In the genomic region with DNA sequence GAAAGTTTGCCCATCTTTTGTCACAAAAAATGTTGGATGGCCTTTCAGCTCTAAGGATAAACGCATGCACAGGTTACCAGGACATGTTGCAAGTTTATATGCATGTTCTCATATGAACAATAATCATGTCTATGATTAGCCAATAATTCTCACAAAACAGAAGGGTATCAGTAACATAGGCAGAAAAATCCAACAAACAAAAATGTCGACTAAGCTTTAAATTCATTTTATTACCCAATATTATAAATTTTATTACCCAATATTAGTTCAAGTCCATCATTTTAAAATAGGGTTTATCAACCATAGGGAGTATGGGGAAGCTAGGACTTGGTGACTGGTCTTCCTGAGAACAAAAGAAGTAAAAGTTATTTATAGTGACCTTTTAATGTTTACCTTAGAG, we compare ENCODE assay signal across 18 cellular contexts.
DNase-seq lines count a peak whose midpoint lies in the region; ATAC-seq, FAIRE-seq and TF ChIP-seq lines count a peak whose summit lies in the region.
"Had no signal": no experiment of that assay in that cellular context is flagged by ENCODE, and none has a peak within 500 bp of the region (broad histone marks: within the 10 kb centered on the region; RNA-seq: fewer than 3 reads in every experiment).

No MANE protein-coding gene starts in this region.

- peaks cover 2% of the 10 kb centered on the region for H3K4me1 Mint-ChIP-seq in neural progenitor cell

- H2AFZ ChIP-seq in K562 (ENCODE audit: low read depth, low read length) (no peak overlapping the region), neural progenitor cell (replicated peaks) (no peak overlapping the region)

- H3K4me3 Mint-ChIP-seq in neural progenitor cell: no peak overlapping the region
- H3K4me3 Mint-ChIP-seq: CD8-positive, alpha-beta T cell had no signal

- H3K9me3 Mint-ChIP-seq in neural progenitor cell: no peaks in the 10 kb centered on the region
- H3K9me3 Mint-ChIP-seq: CD8-positive, alpha-beta T cell had no signal

- no TSS peak for BruUV-seq in K562 (replicated peaks; lab: Mats Ljungman, UMichigan)

- H3K4me1 ChIP-seq in A549: no peaks in the 10 kb centered on the region
- peaks cover 26% of the 10 kb centered on the region for H3K4me1 ChIP-seq in HUES48 (ENCODE audit: control insufficient read depth, insufficient read depth, low read length)
- H3K4me1 ChIP-seq in K562 (replicated peaks in 1 of 2; ENCODE audit: control insufficient read depth in 2 of 2, insufficient read depth in 2 of 2, low read length in 2 of 2): no peaks in the 10 kb centered on the region
- H3K4me1 ChIP-seq in neural progenitor cell: peaks cover 17% of the 10 kb centered on the region

- H3K4me2 ChIP-seq in A549 (no peak overlapping the region), K562 (ENCODE audit: insufficient read depth, low read length) (no peak overlapping the region), neural progenitor cell (peak overlapping the region; percentile 16)

- H3K9me3 ChIP-seq in A549 (no peaks in the 10 kb centered on the region), HUES48 (ENCODE audit: control insufficient read depth, insufficient read depth, low read length) (no peaks in the 10 kb centered on the region), K562 (replicated peaks; ENCODE audit: control insufficient read depth, insufficient read depth, low read depth, low read length) (no peaks in the 10 kb centered on the region), neural progenitor cell (ENCODE audit: low read depth) (no peaks in the 10 kb centered on the region)
- H3K9me3 ChIP-seq: Caco-2 had no signal

- FAIRE-seq in A549 (lab: Jason Lieb, UNC) (no peak), K562 (lab: Jason Lieb, UNC) (no peak)
- FAIRE-seq: G401.6, GM12878, GM19239 had no signal

- intact Hi-C loops in K562 (cut with micrococcal nuclease): no loop called here

- ATAC-seq in A549: no peak
- ATAC-seq in K562: no peak
- ATAC-seq: CD8-positive, alpha-beta T cell; GM12878 had no signal

- TF ChIP-seq EP300 in A549 (IDR thresholded peaks at IDR 0.05): no peak
- TF ChIP-seq EP300 in K562 (IDR thresholded peaks at IDR 0.05; ENCODE audit: low read length): no peak

- H3K27me3 Mint-ChIP-seq in neural progenitor cell (ENCODE audit: insufficient read depth, low read depth): peaks cover 2% of the 10 kb centered on the region

- no peak for TF ChIP-seq RAD21 in A549 (conservative IDR thresholded peaks at IDR 0.05 in 1 of 2, IDR thresholded peaks at IDR 0.05 in 1 of 2)
- TF ChIP-seq RAD21 in K562 (CRISPR knock-in tag; conservative IDR thresholded peaks at IDR 0.05 in 1 of 2, IDR thresholded peaks at IDR 0.05 in 1 of 2): no peak

- H3F3A ChIP-seq in neural progenitor cell (ENCODE audit: low read depth): no peaks in the 10 kb centered on the region

- H3K4me3 ChIP-seq in A549 (no peak overlapping the region), HUES48 (ENCODE audit: low read depth, low read length) (peak overlapping the region; percentile 0; the same call in 1 of the 2 replicates), K562 (no peak overlapping the region), neural progenitor cell (no peak overlapping the region)
- H3K4me3 ChIP-seq: GM12878 had no signal

- H3K27ac Mint-ChIP-seq in neural progenitor cell: no peak overlapping the region
- H3K27ac Mint-ChIP-seq: CD8-positive, alpha-beta T cell had no signal

- in situ Hi-C loops in K562 (cut with MboI): no loop called here

- no peaks in the 10 kb centered on the region for H3K9me1 ChIP-seq in K562 (ENCODE audit: control insufficient read depth, insufficient read depth, low read length)

- POLR2A ChIA-PET in A549 (lab: Yijun Ruan, JAX) (no interaction called here), K562 (lab: Yijun Ruan, JAX) (interaction anchor here (0.6 to 0.8 kb wide), 2 partner anchors 9 to 513 kb away, joined by 4 read pairs; no protein-coding TSS in a partner anchor)

- DNase-seq in A549 (ENCODE audit: low read depth in 1 of 2, low spot score in 1 of 2): no peak
- no peak for DNase-seq in K562 (ENCODE audit: extremely low read depth in 1 of 4, low spot score in 3 of 4)
- no peak for DNase-seq in neural progenitor cell (ENCODE audit: low spot score)
- no peak for DNase-seq in activated effector memory CD4-positive, alpha-beta T cell treated with anti-CD3 and anti-CD28 coated beads, Interleukin-2, amount 50 U/mL, for 16 hours
- DNase-seq in T-helper 9 cell: no peak
- DNase-seq in pons (ENCODE audit: low spot score): no peak
- DNase-seq: 8988T; C1 segment of cervical spinal cord; Caco-2; CD8-positive, alpha-beta T cell; DMS153; DND-41; GOT3; HCEC 1CT had no signal

- H3K36me3 Mint-ChIP-seq in neural progenitor cell: no peaks in the 10 kb centered on the region
- H3K36me3 Mint-ChIP-seq: CD8-positive, alpha-beta T cell had no signal

- H3K9ac ChIP-seq in HUES48 (ENCODE audit: low read depth, low read length) (no peak overlapping the region), K562 (ENCODE audit: insufficient read depth in 1 of 2, low read depth in 2 of 2, low read length in 2 of 2) (no peak overlapping the region), neural progenitor cell (no peak overlapping the region)

- CTCF ChIA-PET in A549 (lab: Yijun Ruan, JAX) (no interaction called here), K562 (lab: Yijun Ruan, JAX; ENCODE audit: low intra/inter-chr PET ratio) (no interaction called here)

- H3K36me3 ChIP-seq in HUES48 (ENCODE audit: control insufficient read depth, insufficient read depth, low read length) (no peaks in the 10 kb centered on the region), K562 (ENCODE audit: control insufficient read depth, insufficient read depth, low read length) (no peaks in the 10 kb centered on the region), neural progenitor cell (no peaks in the 10 kb centered on the region)

- TF ChIP-seq POLR2A in A549 (IDR thresholded peaks at IDR 0.05; ENCODE audit: low read length) (no peak), K562 (conservative IDR thresholded peaks at IDR 0.05) (no peak)

- H4K20me1 ChIP-seq in K562 (replicated peaks; ENCODE audit: control insufficient read depth, insufficient read depth, low read length) (no peaks in the 10 kb centered on the region), neural progenitor cell (ENCODE audit: low read depth) (no peaks in the 10 kb centered on the region)

- H3K79me2 ChIP-seq in K562 (ENCODE audit: control insufficient read depth, insufficient read depth, low read length) (no peaks in the 10 kb centered on the region), neural progenitor cell (ENCODE audit: low read depth) (no peaks in the 10 kb centered on the region)

- H3K27me3 ChIP-seq in HUES48 (ENCODE audit: control insufficient read depth, insufficient read depth, low read length): no peaks in the 10 kb centered on the region
- no peaks in the 10 kb centered on the region for H3K27me3 ChIP-seq in K562 (ENCODE audit: control insufficient read depth in 2 of 2, insufficient read depth in 2 of 2, low read length in 2 of 2)
- no peaks in the 10 kb centered on the region for H3K27me3 ChIP-seq in neural progenitor cell

- no peak overlapping the region for H3K27ac ChIP-seq in A549
- H3K27ac ChIP-seq in HUES48 (ENCODE audit: low read depth, low read length): no peak overlapping the region
- no peak overlapping the region for H3K27ac ChIP-seq in K562 (ENCODE audit: extremely low read depth, low read depth, low read length)
- H3K27ac ChIP-seq in neural progenitor cell: no peak overlapping the region

- 47% methylated on average over 2 of the region's 2 CpGs for WGBS in A549 (ENCODE audit: missing lambda C conversion rate)
- 0% methylated on average over 2 of the region's 2 CpGs for WGBS in K562 (ENCODE audit: insufficient coverage, low coverage, missing lambda C conversion rate)

- no peak for TF ChIP-seq CTCF in A549 (IDR thresholded peaks at IDR 0.05)
- no peak for TF ChIP-seq CTCF in K562 (IDR thresholded peaks at IDR 0.05 in 2 of 3, conservative IDR thresholded peaks at IDR 0.05 in 1 of 3; ENCODE audit: insufficient read depth in 2 of 3, low read depth in 1 of 3, low read length in 3 of 3)
- no peak for TF ChIP-seq CTCF in neural progenitor cell (IDR thresholded peaks at IDR 0.05)

TF ChIP-seq in A549, 52 proteins besides CTCF, POLR2A, EP300 and RAD21:
- TF ChIP-seq MAFK (IDR thresholded peaks at IDR 0.05; ENCODE audit: partially characterized antibody) (peak; percentile 33), JUN (IDR thresholded peaks at IDR 0.05) (no peak)

TF ChIP-seq in K562, 482 proteins besides CTCF, POLR2A, EP300 and RAD21:
- TF ChIP-seq, protein P1, sequence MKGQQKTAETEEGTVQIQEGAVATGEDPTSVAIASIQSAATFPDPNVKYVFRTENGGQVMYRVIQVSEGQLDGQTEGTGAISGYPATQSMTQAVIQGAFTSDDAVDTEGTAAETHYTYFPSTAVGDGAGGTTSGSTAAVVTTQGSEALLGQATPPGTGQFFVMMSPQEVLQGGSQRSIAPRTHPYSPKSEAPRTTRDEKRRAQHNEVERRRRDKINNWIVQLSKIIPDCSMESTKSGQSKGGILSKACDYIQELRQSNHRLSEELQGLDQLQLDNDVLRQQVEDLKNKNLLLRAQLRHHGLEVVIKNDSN (CRISPR knock-in tag; IDR thresholded peaks at IDR 0.05): no peak
- TF ChIP-seq ZKSCAN1 (IDR thresholded peaks at IDR 0.05; ENCODE audit: low read depth, low read length): no peak
- no peak for TF ChIP-seq ZNF830 (CRISPR knock-in tag; IDR thresholded peaks at IDR 0.05)
- TF ChIP-seq, protein P2, sequence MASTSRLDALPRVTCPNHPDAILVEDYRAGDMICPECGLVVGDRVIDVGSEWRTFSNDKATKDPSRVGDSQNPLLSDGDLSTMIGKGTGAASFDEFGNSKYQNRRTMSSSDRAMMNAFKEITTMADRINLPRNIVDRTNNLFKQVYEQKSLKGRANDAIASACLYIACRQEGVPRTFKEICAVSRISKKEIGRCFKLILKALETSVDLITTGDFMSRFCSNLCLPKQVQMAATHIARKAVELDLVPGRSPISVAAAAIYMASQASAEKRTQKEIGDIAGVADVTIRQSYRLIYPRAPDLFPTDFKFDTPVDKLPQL (IDR thresholded peaks at IDR 0.05; ENCODE audit: extremely low read depth, insufficient read length): no peak
- TF ChIP-seq SP1 (CRISPR knock-in tag; IDR thresholded peaks at IDR 0.05): no peak
- TF ChIP-seq BDP1 (IDR thresholded peaks at IDR 0.05; ENCODE audit: insufficient read depth, insufficient read length): no peak
- peak; percentile 47; the same call in 1 of the 2 replicates for TF ChIP-seq ZNF316 (IDR thresholded peaks at IDR 0.05)
